20 cellular contexts compared by ENCODE assay signal in genomic region chr4:170748975-170749374, GRCh38.
DNase-seq lines count a peak whose midpoint lies in the region; ATAC-seq, FAIRE-seq and TF ChIP-seq lines count a peak whose summit lies in the region.
"Had no signal": no experiment of that assay in that cellular context is flagged by ENCODE, and none has a peak within 500 bp of the region (broad histone marks: within the 10 kb centered on the region; RNA-seq: fewer than 3 reads in every experiment).

No MANE protein-coding gene starts in this region.

- in situ Hi-C loops in HepG2 (cut with HindIII; ENCODE audit: extremely low pct_ligation_motif_present, low pct_unique_long_range_greater_than_20kb) (no loop called here), K562 (cut with MboI) (no loop called here)

- no peak overlapping the region for H3K9ac ChIP-seq in HepG2 (ENCODE audit: insufficient read depth, low read depth, low read length)
- H3K9ac ChIP-seq in K562 (ENCODE audit: insufficient read depth in 1 of 2, low read depth in 2 of 2, low read length in 2 of 2), result no peak overlapping the region
- H3K9ac ChIP-seq: BLaER1 treated with 17β-estradiol and CSF1 and Interleukin-3, amounts not matched to agents 10 nM and 100 nM had no signal

- no peaks in the 10 kb centered on the region for H3K27me3 ChIP-seq in HepG2 (ENCODE audit: control insufficient read depth in 1 of 2, insufficient read depth in 2 of 2, low read length in 2 of 2)
- no peaks in the 10 kb centered on the region for H3K27me3 ChIP-seq in right lobe of liver
- no peaks in the 10 kb centered on the region for H3K27me3 ChIP-seq in K562 (ENCODE audit: control insufficient read depth in 2 of 2, insufficient read depth in 2 of 2, low read length in 2 of 2)
- no peaks in the 10 kb centered on the region for H3K27me3 ChIP-seq in osteoblast (ENCODE audit: insufficient read depth, low read length)
- H3K27me3 ChIP-seq: BLaER1 treated with 17β-estradiol and CSF1 and Interleukin-3, amounts not matched to agents 10 nM and 100 nM had no signal

- no peaks in the 10 kb centered on the region for H3K36me3 ChIP-seq in HepG2 (replicated peaks in 1 of 2; ENCODE audit: control insufficient read depth in 1 of 2, insufficient read depth in 2 of 2, low read length in 2 of 2)
- H3K36me3 ChIP-seq in right lobe of liver, result no peaks in the 10 kb centered on the region
- no peaks in the 10 kb centered on the region for H3K36me3 ChIP-seq in K562 (ENCODE audit: control insufficient read depth, insufficient read depth, low read length)
- H3K36me3 ChIP-seq in osteoblast (ENCODE audit: insufficient read depth, low read length), result no peaks in the 10 kb centered on the region
- H3K36me3 ChIP-seq: BLaER1 treated with 17β-estradiol and CSF1 and Interleukin-3, amounts not matched to agents 10 nM and 100 nM had no signal

- H4K20me1 ChIP-seq in HepG2 (ENCODE audit: insufficient read depth, low read length), result no peaks in the 10 kb centered on the region
- H4K20me1 ChIP-seq in K562 (replicated peaks; ENCODE audit: control insufficient read depth, insufficient read depth, low read length), result no peaks in the 10 kb centered on the region
- no peaks in the 10 kb centered on the region for H4K20me1 ChIP-seq in osteoblast (ENCODE audit: insufficient read depth, low read length)
- H4K20me1 ChIP-seq: BLaER1 treated with 17β-estradiol and CSF1 and Interleukin-3, amounts not matched to agents 10 nM and 100 nM had no signal

- TF ChIP-seq RAD21 in HepG2 (CRISPR knock-in tag; IDR thresholded peaks at IDR 0.05) (no peak), K562 (CRISPR knock-in tag; conservative IDR thresholded peaks at IDR 0.05 in 1 of 2, IDR thresholded peaks at IDR 0.05 in 1 of 2) (no peak)

- H2AFZ ChIP-seq in HepG2 (ENCODE audit: low read length), result no peak overlapping the region
- H2AFZ ChIP-seq in K562 (ENCODE audit: low read depth, low read length), result no peak overlapping the region
- no peak overlapping the region for H2AFZ ChIP-seq in osteoblast (ENCODE audit: low read length)

- BruUV-seq in HepG2 (replicated peaks; lab: Mats Ljungman, UMichigan) (no TSS peak), K562 (replicated peaks; lab: Mats Ljungman, UMichigan) (no TSS peak)

- TF ChIP-seq CTCF in HepG2 (CRISPR knock-in tag; IDR thresholded peaks at IDR 0.05) (no peak), right lobe of liver (IDR thresholded peaks at IDR 0.05) (no peak), K562 (IDR thresholded peaks at IDR 0.05 in 2 of 3, conservative IDR thresholded peaks at IDR 0.05 in 1 of 3; ENCODE audit: insufficient read depth in 2 of 3, low read depth in 1 of 3, low read length in 3 of 3) (no peak), osteoblast (IDR thresholded peaks at IDR 0.05; ENCODE audit: extremely low read depth, low read depth, low read length) (no peak)

- no peak overlapping the region for H3K27ac ChIP-seq in HepG2 (ENCODE audit: extremely low read length, insufficient read depth, low read length)
- no peak overlapping the region for H3K27ac ChIP-seq in right lobe of liver
- no peak overlapping the region for H3K27ac ChIP-seq in K562 (ENCODE audit: extremely low read depth, low read depth, low read length)
- H3K27ac ChIP-seq in osteoblast (ENCODE audit: low read depth, low read length), result no peak overlapping the region
- H3K27ac ChIP-seq: 22Rv1; A549; BLaER1 treated with 17β-estradiol and CSF1 and Interleukin-3, amounts not matched to agents 10 nM and 100 nM; C4-2B had no signal

- H3K9me3 ChIP-seq in HepG2 (ENCODE audit: low read length), result peaks cover 4% of the 10 kb centered on the region; the same call in 1 of the 2 replicates
- H3K9me3 ChIP-seq in right lobe of liver, result no peaks in the 10 kb centered on the region
- 0 out of 2 replicates have a peak, but pooled peaks cover 2% of the 10 kb centered on the region for H3K9me3 ChIP-seq in K562 (replicated peaks; ENCODE audit: control insufficient read depth, insufficient read depth, low read depth, low read length)
- no peaks in the 10 kb centered on the region for H3K9me3 ChIP-seq in osteoblast (ENCODE audit: low read depth, low read length)
- H3K9me3 ChIP-seq: A549, Caco-2 had no signal

- H3K4me2 ChIP-seq in HepG2 (ENCODE audit: low read depth, low read length) (no peak overlapping the region), K562 (ENCODE audit: insufficient read depth, low read length) (no peak overlapping the region), osteoblast (ENCODE audit: insufficient read depth, low read length) (no peak overlapping the region)
- H3K4me2 ChIP-seq: A549; BLaER1 treated with 17β-estradiol and CSF1 and Interleukin-3, amounts not matched to agents 10 nM and 100 nM had no signal

- ATAC-seq in HepG2, result no peak
- no peak for ATAC-seq in right lobe of liver
- ATAC-seq in K562, result no peak
- ATAC-seq in HG02759 (IDR thresholded peaks at IDR 0.05; ENCODE audit: unreplicated experiment), result no peak
- ATAC-seq: A549; CD8-positive, alpha-beta T cell had no signal

- H3K9me1 ChIP-seq in K562 (ENCODE audit: control insufficient read depth, insufficient read depth, low read length), result no peaks in the 10 kb centered on the region

- POLR2A ChIA-PET in HepG2 (lab: Yijun Ruan, JAX), result no interaction called here
- POLR2A ChIA-PET in K562 (lab: Yijun Ruan, JAX), result no interaction called here

- intact Hi-C loops in HepG2 (cut with micrococcal nuclease; ENCODE audit: unreplicated experiment) (no loop called here), right lobe of liver (cut with DNase I) (no loop called here), K562 (cut with micrococcal nuclease) (no loop called here)

- TF ChIP-seq POLR2A in HepG2 (IDR thresholded peaks at IDR 0.05; ENCODE audit: insufficient read depth in 1 of 2, low read depth in 2 of 2, low read length in 2 of 2) (no peak), right lobe of liver (IDR thresholded peaks at IDR 0.05) (no peak), K562 (conservative IDR thresholded peaks at IDR 0.05) (no peak)

- FAIRE-seq in HepG2 (lab: Jason Lieb, UNC) (no peak), K562 (lab: Jason Lieb, UNC) (no peak)
- FAIRE-seq: A549, D721Med, G401.6, GM12891, GM19239 had no signal

- WGBS in HepG2 (ENCODE audit: low lambda C conversion rate), result 14% methylated on average over 2 of the region's 2 CpGs
- 4% methylated on average over 2 of the region's 2 CpGs for WGBS in right lobe of liver (ENCODE audit: insufficient coverage, low coverage, low lambda C conversion rate, missing lambda C conversion rate)
- 0% methylated on average over 1 of the region's 2 CpGs for WGBS in K562 (ENCODE audit: insufficient coverage, low coverage, missing lambda C conversion rate)

- CTCF ChIA-PET in HepG2 (lab: Yijun Ruan, JAX; ENCODE audit: low intra/inter-chr PET ratio, low total read pairs), result no interaction called here
- CTCF ChIA-PET in K562 (lab: Yijun Ruan, JAX; ENCODE audit: low intra/inter-chr PET ratio), result no interaction called here

- DNase-seq in HepG2 (ENCODE audit: low spot score) (no peak), right lobe of liver (no peak), K562 (ENCODE audit: extremely low read depth in 1 of 4, low spot score in 3 of 4) (no peak), osteoblast (ENCODE audit: insufficient read length, low spot score, missing footprints) (no peak)
- DNase-seq: AML-193; Caco-2; Calu3; CD4-positive, alpha-beta T cell; CD8-positive, alpha-beta T cell; DMS79 treated with DMSO at 0.1 percent for 48 hours; GF-D8 had no signal

- H3K4me3 ChIP-seq in HepG2 (replicated peaks in 1 of 3; ENCODE audit: insufficient read depth in 1 of 3, low read depth in 2 of 3, low read length in 3 of 3), result no peak overlapping the region
- no peak overlapping the region for H3K4me3 ChIP-seq in right lobe of liver
- no peak overlapping the region for H3K4me3 ChIP-seq in K562
- no peak overlapping the region for H3K4me3 ChIP-seq in osteoblast (ENCODE audit: insufficient read depth, low read length)
- H3K4me3 ChIP-seq: A549; BLaER1 treated with 17β-estradiol and CSF1 and Interleukin-3, amounts not matched to agents 10 nM and 100 nM had no signal

- TF ChIP-seq EP300 in HepG2 (IDR thresholded peaks at IDR 0.05; ENCODE audit: low read depth in 2 of 2, low read length in 2 of 2) (no peak), HepG2 (CRISPR knock-in tag; IDR thresholded peaks at IDR 0.05; ENCODE audit: borderline replicate concordance) (no peak), K562 (IDR thresholded peaks at IDR 0.05; ENCODE audit: low read length) (no peak)

- H3K4me1 ChIP-seq in HepG2 (ENCODE audit: insufficient read depth, low read length) (no peaks in the 10 kb centered on the region), right lobe of liver (no peaks in the 10 kb centered on the region), K562 (replicated peaks in 1 of 2; ENCODE audit: control insufficient read depth in 2 of 2, insufficient read depth in 2 of 2, low read length in 2 of 2) (no peaks in the 10 kb centered on the region), osteoblast (ENCODE audit: insufficient read depth, low read length) (no peaks in the 10 kb centered on the region)
- H3K4me1 ChIP-seq: A549; BLaER1 treated with 17β-estradiol and CSF1 and Interleukin-3, amounts not matched to agents 10 nM and 100 nM; Caco-2 had no signal

- H3K79me2 ChIP-seq in HepG2 (ENCODE audit: insufficient read depth, low read length) (no peaks in the 10 kb centered on the region), K562 (ENCODE audit: control insufficient read depth, insufficient read depth, low read length) (no peaks in the 10 kb centered on the region), osteoblast (ENCODE audit: insufficient read depth, low read length) (no peaks in the 10 kb centered on the region)

TF ChIP-seq in HepG2, 621 proteins besides CTCF, POLR2A, EP300 and RAD21:
- TF ChIP-seq CREM (IDR thresholded peaks at IDR 0.05), result no peak
- TF ChIP-seq CREM (CRISPR knock-in tag; IDR thresholded peaks at IDR 0.05), result no peak
- TF ChIP-seq ZNF253 (CRISPR knock-in tag; IDR thresholded peaks at IDR 0.05; ENCODE audit: borderline replicate concordance), result no peak
- TF ChIP-seq HNRNPK (IDR thresholded peaks at IDR 0.05; ENCODE audit: low read depth, low read length, poor library complexity, severe bottlenecking), result peak; percentile 85

TF ChIP-seq in K562, 482 proteins besides CTCF, POLR2A, EP300 and RAD21:
- TF ChIP-seq HMG20B (CRISPR knock-in tag; IDR thresholded peaks at IDR 0.05) (no peak), HNRNPK (IDR thresholded peaks at IDR 0.05; ENCODE audit: low read depth, low read length, poor library complexity, severe bottlenecking) (peak; percentile 80)

Comparison
In these comparisons a context has a peak if more than half of its experiments do, and no peak if none do; other contexts are left out.
1. Of the 241 proteins assayed by ChIP-seq in both HepG2 and K562: peak only in HepG2: none; only in K562: none; in both: HNRNPK; in neither: 240.